ENCODE assay signal across 1 cellular context in the genomic region with DNA sequence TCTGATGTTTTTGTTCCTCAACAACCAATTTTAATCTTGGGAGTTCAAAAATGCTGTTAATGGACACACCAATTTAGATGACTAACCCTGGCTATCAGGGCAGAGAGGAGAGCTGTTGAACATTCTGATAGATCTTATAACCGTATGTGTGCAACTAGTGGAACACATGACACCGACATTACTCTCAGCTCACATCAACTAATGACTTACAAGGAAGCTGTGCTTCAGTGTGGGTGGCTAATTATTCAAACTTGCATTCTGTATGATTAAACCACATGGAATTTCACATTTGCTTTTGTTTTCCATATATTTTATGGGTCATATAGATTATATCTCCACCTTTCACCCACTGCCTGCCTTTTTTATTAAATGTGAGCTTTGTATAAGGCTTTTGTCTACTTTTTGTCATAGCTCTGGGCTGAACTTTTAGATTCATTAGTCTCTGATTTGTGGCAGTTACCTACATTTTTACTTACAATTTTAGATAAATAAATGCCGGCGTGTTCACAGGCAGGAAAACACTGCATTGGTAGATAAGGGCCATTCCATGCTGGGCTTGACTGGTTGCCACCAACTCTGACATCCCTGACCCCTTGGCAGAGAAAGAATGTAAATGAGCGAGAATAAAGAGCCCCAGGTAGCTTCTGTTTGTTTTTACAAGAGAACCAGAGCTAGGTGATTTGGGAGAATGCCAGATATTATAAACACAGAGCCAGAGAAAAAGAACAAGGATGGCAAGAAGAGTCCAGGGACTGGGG.
A peak's percentile ranks its signal among the peaks of the same experiment; 100 is the strongest.
TF ChIP-seq lines count a peak whose summit lies in the region.

No MANE protein-coding gene starts in this region.

TF ChIP-seq in HEK293, 187 proteins besides CTCF, POLR2A, EP300 and RAD21 (continued from another document and continues in another):
- TF ChIP-seq, protein P1, sequence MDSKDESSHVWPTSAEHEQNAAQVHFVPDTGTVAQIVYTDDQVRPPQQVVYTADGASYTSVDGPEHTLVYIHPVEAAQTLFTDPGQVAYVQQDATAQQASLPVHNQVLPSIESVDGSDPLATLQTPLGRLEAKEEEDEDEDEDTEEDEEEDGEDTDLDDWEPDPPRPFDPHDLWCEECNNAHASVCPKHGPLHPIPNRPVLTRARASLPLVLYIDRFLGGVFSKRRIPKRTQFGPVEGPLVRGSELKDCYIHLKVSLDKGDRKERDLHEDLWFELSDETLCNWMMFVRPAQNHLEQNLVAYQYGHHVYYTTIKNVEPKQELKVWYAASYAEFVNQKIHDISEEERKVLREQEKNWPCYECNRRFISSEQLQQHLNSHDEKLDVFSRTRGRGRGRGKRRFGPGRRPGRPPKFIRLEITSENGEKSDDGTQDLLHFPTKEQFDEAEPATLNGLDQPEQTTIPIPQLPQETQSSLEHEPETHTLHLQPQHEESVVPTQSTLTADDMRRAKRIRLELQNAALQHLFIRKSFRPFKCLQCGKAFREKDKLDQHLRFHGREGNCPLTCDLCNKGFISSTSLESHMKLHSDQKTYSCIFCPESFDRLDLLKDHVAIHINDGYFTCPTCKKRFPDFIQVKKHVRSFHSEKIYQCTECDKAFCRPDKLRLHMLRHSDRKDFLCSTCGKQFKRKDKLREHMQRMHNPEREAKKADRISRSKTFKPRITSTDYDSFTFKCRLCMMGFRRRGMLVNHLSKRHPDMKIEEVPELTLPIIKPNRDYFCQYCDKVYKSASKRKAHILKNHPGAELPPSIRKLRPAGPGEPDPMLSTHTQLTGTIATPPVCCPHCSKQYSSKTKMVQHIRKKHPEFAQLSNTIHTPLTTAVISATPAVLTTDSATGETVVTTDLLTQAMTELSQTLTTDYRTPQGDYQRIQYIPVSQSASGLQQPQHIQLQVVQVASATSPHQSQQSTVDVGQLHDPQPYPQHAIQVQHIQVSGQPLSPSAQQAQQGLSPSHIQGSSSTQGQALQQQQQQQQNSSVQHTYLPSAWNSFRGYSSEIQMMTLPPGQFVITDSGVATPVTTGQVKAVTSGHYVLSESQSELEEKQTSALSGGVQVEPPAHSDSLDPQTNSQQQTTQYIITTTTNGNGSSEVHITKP (tag by site-specific recombination; IDR thresholded peaks at IDR 0.05) = 0 out of 2 replicates have a peak, but pooled peaks have one; percentile 44
- TF ChIP-seq SP7 (tag by site-specific recombination; IDR thresholded peaks at IDR 0.05) (no peak), ZFP3 (tag by site-specific recombination; IDR thresholded peaks at IDR 0.05; ENCODE audit: low read depth) (no peak), SCRT2 (tag by site-specific recombination; IDR thresholded peaks at IDR 0.05) (peak; percentile 95), ZNF324 (tag by site-specific recombination; IDR thresholded peaks at IDR 0.05) (no peak), KLF10 (tag by site-specific recombination; IDR thresholded peaks at IDR 0.05) (no peak), ZNF837 (tag by site-specific recombination; IDR thresholded peaks at IDR 0.05) (no peak), ZNF768 (tag by site-specific recombination; IDR thresholded peaks at IDR 0.05) (no peak), GLI4 (tag by site-specific recombination; IDR thresholded peaks at IDR 0.05) (no peak), ZIC2 (tag by site-specific recombination; IDR thresholded peaks at IDR 0.05) (peak; percentile 83), ZBTB7A (tag by site-specific recombination; IDR thresholded peaks at IDR 0.05; ENCODE audit: low read depth) (no peak), ZNF48 (tag by site-specific recombination; IDR thresholded peaks at IDR 0.05) (no peak), ZNF544 (tag by site-specific recombination; IDR thresholded peaks at IDR 0.05) (no peak), ZNF426 (tag by site-specific recombination; IDR thresholded peaks at IDR 0.05) (no peak), MZF1 (tag by site-specific recombination; IDR thresholded peaks at IDR 0.05; ENCODE audit: borderline replicate concordance) (no peak), ZNF37A (tag by site-specific recombination; IDR thresholded peaks at IDR 0.05) (no peak), ZSCAN23 (tag by site-specific recombination; IDR thresholded peaks at IDR 0.05) (no peak), SP2 (tag by site-specific recombination; IDR thresholded peaks at IDR 0.05) (no peak), ZNF624 (tag by site-specific recombination; IDR thresholded peaks at IDR 0.05) (no peak), EGR2 (tag by site-specific recombination; IDR thresholded peaks at IDR 0.05; ENCODE audit: low read depth) (no peak), ZNF248 (tag by site-specific recombination; IDR thresholded peaks at IDR 0.05) (no peak), ZNF747 (tag by site-specific recombination; IDR thresholded peaks at IDR 0.05) (no peak), ZNF169 (tag by site-specific recombination; IDR thresholded peaks at IDR 0.05) (no peak), ZNF776 (tag by site-specific recombination; IDR thresholded peaks at IDR 0.05; ENCODE audit: borderline replicate concordance) (no peak), ZNF223 (tag by site-specific recombination; IDR thresholded peaks at IDR 0.05) (no peak), ZBTB48 (tag by site-specific recombination; IDR thresholded peaks at IDR 0.05) (peak; percentile 36; the same call in 1 of the 2 replicates), ZNF677 (tag by site-specific recombination; IDR thresholded peaks at IDR 0.05) (no peak), TRIM28 (IDR thresholded peaks at IDR 0.05; ENCODE audit: borderline replicate concordance, low read length) (no peak), ZNF701 (tag by site-specific recombination; IDR thresholded peaks at IDR 0.05) (no peak), ZNF555 (tag by site-specific recombination; conservative IDR thresholded peaks at IDR 0.05) (no peak)
- TF ChIP-seq, protein P2, sequence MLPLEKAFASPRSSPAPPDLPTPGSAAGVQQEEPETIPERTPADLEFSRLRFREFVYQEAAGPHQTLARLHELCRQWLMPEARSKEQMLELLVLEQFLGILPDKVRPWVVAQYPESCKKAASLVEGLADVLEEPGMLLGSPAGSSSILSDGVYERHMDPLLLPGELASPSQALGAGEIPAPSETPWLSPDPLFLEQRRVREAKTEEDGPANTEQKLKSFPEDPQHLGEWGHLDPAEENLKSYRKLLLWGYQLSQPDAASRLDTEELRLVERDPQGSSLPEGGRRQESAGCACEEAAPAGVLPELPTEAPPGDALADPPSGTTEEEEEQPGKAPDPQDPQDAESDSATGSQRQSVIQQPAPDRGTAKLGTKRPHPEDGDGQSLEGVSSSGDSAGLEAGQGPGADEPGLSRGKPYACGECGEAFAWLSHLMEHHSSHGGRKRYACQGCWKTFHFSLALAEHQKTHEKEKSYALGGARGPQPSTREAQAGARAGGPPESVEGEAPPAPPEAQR (tag by site-specific recombination; IDR thresholded peaks at IDR 0.05) = no peak
- TF ChIP-seq, protein P3, sequence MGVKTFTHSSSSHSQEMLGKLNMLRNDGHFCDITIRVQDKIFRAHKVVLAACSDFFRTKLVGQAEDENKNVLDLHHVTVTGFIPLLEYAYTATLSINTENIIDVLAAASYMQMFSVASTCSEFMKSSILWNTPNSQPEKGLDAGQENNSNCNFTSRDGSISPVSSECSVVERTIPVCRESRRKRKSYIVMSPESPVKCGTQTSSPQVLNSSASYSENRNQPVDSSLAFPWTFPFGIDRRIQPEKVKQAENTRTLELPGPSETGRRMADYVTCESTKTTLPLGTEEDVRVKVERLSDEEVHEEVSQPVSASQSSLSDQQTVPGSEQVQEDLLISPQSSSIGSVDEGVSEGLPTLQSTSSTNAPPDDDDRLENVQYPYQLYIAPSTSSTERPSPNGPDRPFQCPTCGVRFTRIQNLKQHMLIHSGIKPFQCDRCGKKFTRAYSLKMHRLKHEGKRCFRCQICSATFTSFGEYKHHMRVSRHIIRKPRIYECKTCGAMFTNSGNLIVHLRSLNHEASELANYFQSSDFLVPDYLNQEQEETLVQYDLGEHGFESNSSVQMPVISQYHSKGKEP (tag by site-specific recombination; IDR thresholded peaks at IDR 0.05) = no peak
- TF ChIP-seq, protein P4, sequence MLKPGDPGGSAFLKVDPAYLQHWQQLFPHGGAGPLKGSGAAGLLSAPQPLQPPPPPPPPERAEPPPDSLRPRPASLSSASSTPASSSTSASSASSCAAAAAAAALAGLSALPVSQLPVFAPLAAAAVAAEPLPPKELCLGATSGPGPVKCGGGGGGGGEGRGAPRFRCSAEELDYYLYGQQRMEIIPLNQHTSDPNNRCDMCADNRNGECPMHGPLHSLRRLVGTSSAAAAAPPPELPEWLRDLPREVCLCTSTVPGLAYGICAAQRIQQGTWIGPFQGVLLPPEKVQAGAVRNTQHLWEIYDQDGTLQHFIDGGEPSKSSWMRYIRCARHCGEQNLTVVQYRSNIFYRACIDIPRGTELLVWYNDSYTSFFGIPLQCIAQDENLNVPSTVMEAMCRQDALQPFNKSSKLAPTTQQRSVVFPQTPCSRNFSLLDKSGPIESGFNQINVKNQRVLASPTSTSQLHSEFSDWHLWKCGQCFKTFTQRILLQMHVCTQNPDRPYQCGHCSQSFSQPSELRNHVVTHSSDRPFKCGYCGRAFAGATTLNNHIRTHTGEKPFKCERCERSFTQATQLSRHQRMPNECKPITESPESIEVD (tag by site-specific recombination; IDR thresholded peaks at IDR 0.05) = peak; percentile 71
- TF ChIP-seq, protein P5, sequence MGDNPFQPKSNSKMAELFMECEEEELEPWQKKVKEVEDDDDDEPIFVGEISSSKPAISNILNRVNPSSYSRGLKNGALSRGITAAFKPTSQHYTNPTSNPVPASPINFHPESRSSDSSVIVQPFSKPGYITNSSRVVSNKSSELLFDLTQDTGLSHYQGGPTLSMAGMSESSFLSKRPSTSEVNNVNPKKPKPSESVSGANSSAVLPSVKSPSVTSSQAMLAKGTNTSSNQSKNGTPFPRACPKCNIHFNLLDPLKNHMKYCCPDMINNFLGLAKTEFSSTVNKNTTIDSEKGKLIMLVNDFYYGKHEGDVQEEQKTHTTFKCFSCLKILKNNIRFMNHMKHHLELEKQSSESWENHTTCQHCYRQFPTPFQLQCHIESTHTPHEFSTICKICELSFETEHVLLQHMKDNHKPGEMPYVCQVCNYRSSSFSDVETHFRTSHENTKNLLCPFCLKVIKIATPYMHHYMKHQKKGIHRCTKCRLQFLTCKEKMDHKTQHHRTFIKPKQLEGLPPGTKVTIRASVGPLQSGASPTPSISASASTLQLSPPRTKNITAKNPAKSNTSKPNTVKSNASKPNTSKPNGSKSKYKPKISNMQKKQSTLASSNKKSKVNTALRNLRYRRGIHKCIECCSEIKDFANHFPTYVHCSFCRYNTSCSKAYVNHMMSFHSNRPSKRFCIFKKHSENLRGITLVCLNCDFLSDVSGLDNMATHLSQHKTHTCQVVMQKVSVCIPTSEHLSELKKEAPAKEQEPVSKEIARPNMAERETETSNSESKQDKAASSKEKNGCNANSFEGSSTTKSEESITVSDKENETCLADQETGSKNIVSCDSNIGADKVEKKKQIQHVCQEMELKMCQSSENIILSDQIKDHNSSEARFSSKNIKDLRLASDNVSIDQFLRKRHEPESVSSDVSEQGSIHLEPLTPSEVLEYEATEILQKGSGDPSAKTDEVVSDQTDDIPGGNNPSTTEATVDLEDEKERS (tag by site-specific recombination; IDR thresholded peaks at IDR 0.05) = no peak
- TF ChIP-seq, protein P6, sequence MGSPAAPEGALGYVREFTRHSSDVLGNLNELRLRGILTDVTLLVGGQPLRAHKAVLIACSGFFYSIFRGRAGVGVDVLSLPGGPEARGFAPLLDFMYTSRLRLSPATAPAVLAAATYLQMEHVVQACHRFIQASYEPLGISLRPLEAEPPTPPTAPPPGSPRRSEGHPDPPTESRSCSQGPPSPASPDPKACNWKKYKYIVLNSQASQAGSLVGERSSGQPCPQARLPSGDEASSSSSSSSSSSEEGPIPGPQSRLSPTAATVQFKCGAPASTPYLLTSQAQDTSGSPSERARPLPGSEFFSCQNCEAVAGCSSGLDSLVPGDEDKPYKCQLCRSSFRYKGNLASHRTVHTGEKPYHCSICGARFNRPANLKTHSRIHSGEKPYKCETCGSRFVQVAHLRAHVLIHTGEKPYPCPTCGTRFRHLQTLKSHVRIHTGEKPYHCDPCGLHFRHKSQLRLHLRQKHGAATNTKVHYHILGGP (tag by site-specific recombination; IDR thresholded peaks at IDR 0.05) = no peak
- TF ChIP-seq, protein P7, sequence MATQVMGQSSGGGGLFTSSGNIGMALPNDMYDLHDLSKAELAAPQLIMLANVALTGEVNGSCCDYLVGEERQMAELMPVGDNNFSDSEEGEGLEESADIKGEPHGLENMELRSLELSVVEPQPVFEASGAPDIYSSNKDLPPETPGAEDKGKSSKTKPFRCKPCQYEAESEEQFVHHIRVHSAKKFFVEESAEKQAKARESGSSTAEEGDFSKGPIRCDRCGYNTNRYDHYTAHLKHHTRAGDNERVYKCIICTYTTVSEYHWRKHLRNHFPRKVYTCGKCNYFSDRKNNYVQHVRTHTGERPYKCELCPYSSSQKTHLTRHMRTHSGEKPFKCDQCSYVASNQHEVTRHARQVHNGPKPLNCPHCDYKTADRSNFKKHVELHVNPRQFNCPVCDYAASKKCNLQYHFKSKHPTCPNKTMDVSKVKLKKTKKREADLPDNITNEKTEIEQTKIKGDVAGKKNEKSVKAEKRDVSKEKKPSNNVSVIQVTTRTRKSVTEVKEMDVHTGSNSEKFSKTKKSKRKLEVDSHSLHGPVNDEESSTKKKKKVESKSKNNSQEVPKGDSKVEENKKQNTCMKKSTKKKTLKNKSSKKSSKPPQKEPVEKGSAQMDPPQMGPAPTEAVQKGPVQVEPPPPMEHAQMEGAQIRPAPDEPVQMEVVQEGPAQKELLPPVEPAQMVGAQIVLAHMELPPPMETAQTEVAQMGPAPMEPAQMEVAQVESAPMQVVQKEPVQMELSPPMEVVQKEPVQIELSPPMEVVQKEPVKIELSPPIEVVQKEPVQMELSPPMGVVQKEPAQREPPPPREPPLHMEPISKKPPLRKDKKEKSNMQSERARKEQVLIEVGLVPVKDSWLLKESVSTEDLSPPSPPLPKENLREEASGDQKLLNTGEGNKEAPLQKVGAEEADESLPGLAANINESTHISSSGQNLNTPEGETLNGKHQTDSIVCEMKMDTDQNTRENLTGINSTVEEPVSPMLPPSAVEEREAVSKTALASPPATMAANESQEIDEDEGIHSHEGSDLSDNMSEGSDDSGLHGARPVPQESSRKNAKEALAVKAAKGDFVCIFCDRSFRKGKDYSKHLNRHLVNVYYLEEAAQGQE (tag by site-specific recombination; IDR thresholded peaks at IDR 0.05) = no peak
- TF ChIP-seq, protein P8, sequence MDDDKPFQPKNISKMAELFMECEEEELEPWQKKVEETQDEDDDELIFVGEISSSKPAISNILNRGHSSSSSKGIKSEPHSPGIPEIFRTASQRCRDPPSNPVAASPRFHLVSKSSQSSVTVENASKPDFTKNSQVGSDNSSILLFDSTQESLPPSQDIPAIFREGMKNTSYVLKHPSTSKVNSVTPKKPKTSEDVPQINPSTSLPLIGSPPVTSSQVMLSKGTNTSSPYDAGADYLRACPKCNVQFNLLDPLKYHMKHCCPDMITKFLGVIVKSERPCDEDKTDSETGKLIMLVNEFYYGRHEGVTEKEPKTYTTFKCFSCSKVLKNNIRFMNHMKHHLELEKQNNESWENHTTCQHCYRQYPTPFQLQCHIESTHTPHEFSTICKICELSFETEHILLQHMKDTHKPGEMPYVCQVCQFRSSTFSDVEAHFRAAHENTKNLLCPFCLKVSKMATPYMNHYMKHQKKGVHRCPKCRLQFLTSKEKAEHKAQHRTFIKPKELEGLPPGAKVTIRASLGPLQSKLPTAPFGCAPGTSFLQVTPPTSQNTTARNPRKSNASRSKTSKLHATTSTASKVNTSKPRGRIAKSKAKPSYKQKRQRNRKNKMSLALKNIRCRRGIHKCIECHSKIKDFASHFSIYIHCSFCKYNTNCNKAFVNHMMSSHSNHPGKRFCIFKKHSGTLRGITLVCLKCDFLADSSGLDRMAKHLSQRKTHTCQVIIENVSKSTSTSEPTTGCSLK (tag by site-specific recombination; IDR thresholded peaks at IDR 0.05) = no peak
